11 cellular contexts compared by ENCODE assay signal in genomic region chr5:133347039-133347438, GRCh38.
DNase-seq lines count a peak whose midpoint lies in the region; ATAC-seq, FAIRE-seq and TF ChIP-seq lines count a peak whose summit lies in the region.
"Had no signal": no experiment of that assay in that cellular context is flagged by ENCODE, and none has a peak within 500 bp of the region (broad histone marks: within the 10 kb centered on the region; RNA-seq: fewer than 3 reads in every experiment).

No MANE protein-coding gene starts in this region.

- no peak overlapping the region for H3K9ac ChIP-seq in K562 (ENCODE audit: insufficient read depth in 1 of 2, low read depth in 2 of 2, low read length in 2 of 2)

- no peaks in the 10 kb centered on the region for H3K36me3 ChIP-seq in K562 (ENCODE audit: control insufficient read depth, insufficient read depth, low read length)

- TF ChIP-seq POLR2A in K562 (conservative IDR thresholded peaks at IDR 0.05) (no peak), erythroblast (IDR thresholded peaks at IDR 0.05; ENCODE audit: low read length) (no peak)

- TF ChIP-seq RAD21 in K562 (CRISPR knock-in tag; conservative IDR thresholded peaks at IDR 0.05 in 1 of 2, IDR thresholded peaks at IDR 0.05 in 1 of 2): peak in 1 of 2 experiments; percentile 31; a peak in 2 of 4 replicates

- peak; percentile 67 for FAIRE-seq in K562 (lab: Jason Lieb, UNC)

- H3K79me2 ChIP-seq in K562 (ENCODE audit: control insufficient read depth, insufficient read depth, low read length): no peaks in the 10 kb centered on the region

- no peak overlapping the region for H3K27ac ChIP-seq in K562 (ENCODE audit: extremely low read depth, low read depth, low read length)

- TF ChIP-seq CTCF in K562 (IDR thresholded peaks at IDR 0.05 in 2 of 3, conservative IDR thresholded peaks at IDR 0.05 in 1 of 3; ENCODE audit: insufficient read depth in 2 of 3, low read depth in 1 of 3, low read length in 3 of 3): peak; percentile 39 to 53 (median 41)

- peaks cover 4 to 5% of the 10 kb centered on the region in 2 donors for H3K4me1 Mint-ChIP-seq in stimulated activated naive B cell treated with anti-CD40 and anti-IgM and Interleukin-4, amounts not matched to agents 10 μg/mL and 1 μg/mL and 100 μg/mL, for 72 hours
- H3K4me1 Mint-ChIP-seq: B cell; brain; naive thymus-derived CD8-positive, alpha-beta T cell had no signal

- no peak overlapping the region for H3K27ac Mint-ChIP-seq in stimulated activated naive B cell treated with anti-CD40 and anti-IgM and Interleukin-4, amounts not matched to agents 10 μg/mL and 1 μg/mL and 100 μg/mL, for 72 hours
- H3K27ac Mint-ChIP-seq: B cell, brain had no signal

- H3K4me2 ChIP-seq in K562 (ENCODE audit: insufficient read depth, low read length): no peak overlapping the region

- H3K4me3 ChIP-seq in Jurkat, Clone E6-1 (ENCODE audit: low read length): no peak overlapping the region
- H3K4me3 ChIP-seq in K562: no peak overlapping the region

- intact Hi-C loops in left ventricle myocardium superior (cut with micrococcal nuclease): no loop called here
- intact Hi-C loops in left cardiac atrium (cut with DNase I): no loop called here
- intact Hi-C loops in K562 (cut with micrococcal nuclease): no loop called here

- H3K27me3 ChIP-seq in K562 (ENCODE audit: control insufficient read depth in 2 of 2, insufficient read depth in 2 of 2, low read length in 2 of 2): peaks cover 15 to 26% of the 10 kb centered on the region in 2 experiments; a peak in 4 of 5 replicates

- H3K9me1 ChIP-seq in K562 (ENCODE audit: control insufficient read depth, insufficient read depth, low read length): no peaks in the 10 kb centered on the region

- DNase-seq in left ventricle myocardium superior: no peak
- DNase-seq in left cardiac atrium: no peak
- peak; percentile 41 for DNase-seq in Jurkat, Clone E6-1 (ENCODE audit: low read depth, low spot score)
- DNase-seq in K562 (ENCODE audit: extremely low read depth in 1 of 4, low spot score in 3 of 4): peak in 3 of 4 experiments; percentile 16 to 26 (median 24)
- no peak for DNase-seq in stimulated activated naive B cell treated with anti-CD40 and anti-IgM and Interleukin-4, amounts not matched to agents 10 μg/mL and 1 μg/mL and 100 μg/mL, for 72 hours
- no peak for DNase-seq in activated CD4-positive, CD25-positive, alpha-beta regulatory T cell treated with anti-CD3 and anti-CD28 coated beads, Interleukin-2, amount 50 U/mL, for 72 hours
- no peak for DNase-seq in erythroblast (lab: John Stamatoyannopoulos, UW)

- H4K20me1 ChIP-seq in K562 (replicated peaks; ENCODE audit: control insufficient read depth, insufficient read depth, low read length): no peaks in the 10 kb centered on the region

- ATAC-seq in left ventricle myocardium superior (peak; percentile 41), left cardiac atrium (no peak), K562 (peak; percentile 94), GM21447 (IDR thresholded peaks at IDR 0.05; ENCODE audit: unreplicated experiment) (no peak)
- ATAC-seq in stimulated activated naive B cell treated with anti-CD40 and anti-IgM and Interleukin-4, amounts not matched to agents 10 μg/mL and 1 μg/mL and 100 μg/mL, for 72 hours (replicated peaks): peak; percentile 65 to 83
- ATAC-seq: naive thymus-derived CD8-positive, alpha-beta T cell had no signal

- H3K9me3 Mint-ChIP-seq in stimulated activated naive B cell treated with anti-CD40 and anti-IgM and Interleukin-4, amounts not matched to agents 10 μg/mL and 1 μg/mL and 100 μg/mL, for 72 hours: peaks cover 0 to 2% of the 10 kb centered on the region in 2 donors

- POLR2A ChIA-PET in K562 (lab: Yijun Ruan, JAX): interaction anchor here (0.6 kb wide), 1 partner anchor 223 kb away, joined by 4 read pairs; no protein-coding TSS in a partner anchor

- in situ Hi-C loops in K562 (cut with MboI): no loop called here

- H3K9me3 ChIP-seq in K562 (replicated peaks; ENCODE audit: control insufficient read depth, insufficient read depth, low read depth, low read length): no peaks in the 10 kb centered on the region

- H2AFZ ChIP-seq in K562 (ENCODE audit: low read depth, low read length): no peak overlapping the region

- WGBS in K562 (ENCODE audit: insufficient coverage, low coverage, missing lambda C conversion rate): 0% methylated on average over 6 of the region's 6 CpGs

- CTCF ChIA-PET in K562 (lab: Yijun Ruan, JAX; ENCODE audit: low intra/inter-chr PET ratio): interaction anchor here (0.6 kb wide), 1 partner anchor 236 kb away, joined by 3 read pairs; no protein-coding TSS in a partner anchor

- H3K36me3 Mint-ChIP-seq in stimulated activated naive B cell treated with anti-CD40 and anti-IgM and Interleukin-4, amounts not matched to agents 10 μg/mL and 1 μg/mL and 100 μg/mL, for 72 hours: no peaks in the 10 kb centered on the region
- H3K36me3 Mint-ChIP-seq: brain; naive thymus-derived CD8-positive, alpha-beta T cell had no signal

- H3K4me1 ChIP-seq in K562 (replicated peaks in 1 of 2; ENCODE audit: control insufficient read depth in 2 of 2, insufficient read depth in 2 of 2, low read length in 2 of 2): no peaks in the 10 kb centered on the region; a peak in 1 of 5 replicates

- TF ChIP-seq EP300 in K562 (IDR thresholded peaks at IDR 0.05; ENCODE audit: low read length): no peak

- peaks cover 9 to 22% of the 10 kb centered on the region in 2 donors for H3K27me3 Mint-ChIP-seq in stimulated activated naive B cell treated with anti-CD40 and anti-IgM and Interleukin-4, amounts not matched to agents 10 μg/mL and 1 μg/mL and 100 μg/mL, for 72 hours

- no TSS peak for BruUV-seq in K562 (replicated peaks; lab: Mats Ljungman, UMichigan)

- H3K4me3 Mint-ChIP-seq in stimulated activated naive B cell treated with anti-CD40 and anti-IgM and Interleukin-4, amounts not matched to agents 10 μg/mL and 1 μg/mL and 100 μg/mL, for 72 hours: no peak overlapping the region
- H3K4me3 Mint-ChIP-seq: B cell; brain; naive thymus-derived CD8-positive, alpha-beta T cell had no signal

TF ChIP-seq in K562, 482 proteins besides CTCF, POLR2A, EP300 and RAD21 (continues in another document):
- TF ChIP-seq FOXP4 (CRISPR knock-in tag; IDR thresholded peaks at IDR 0.05; ENCODE audit: borderline replicate concordance): no peak
- no peak for TF ChIP-seq ZNF239 (CRISPR knock-in tag; IDR thresholded peaks at IDR 0.05)
- TF ChIP-seq, protein P1, sequence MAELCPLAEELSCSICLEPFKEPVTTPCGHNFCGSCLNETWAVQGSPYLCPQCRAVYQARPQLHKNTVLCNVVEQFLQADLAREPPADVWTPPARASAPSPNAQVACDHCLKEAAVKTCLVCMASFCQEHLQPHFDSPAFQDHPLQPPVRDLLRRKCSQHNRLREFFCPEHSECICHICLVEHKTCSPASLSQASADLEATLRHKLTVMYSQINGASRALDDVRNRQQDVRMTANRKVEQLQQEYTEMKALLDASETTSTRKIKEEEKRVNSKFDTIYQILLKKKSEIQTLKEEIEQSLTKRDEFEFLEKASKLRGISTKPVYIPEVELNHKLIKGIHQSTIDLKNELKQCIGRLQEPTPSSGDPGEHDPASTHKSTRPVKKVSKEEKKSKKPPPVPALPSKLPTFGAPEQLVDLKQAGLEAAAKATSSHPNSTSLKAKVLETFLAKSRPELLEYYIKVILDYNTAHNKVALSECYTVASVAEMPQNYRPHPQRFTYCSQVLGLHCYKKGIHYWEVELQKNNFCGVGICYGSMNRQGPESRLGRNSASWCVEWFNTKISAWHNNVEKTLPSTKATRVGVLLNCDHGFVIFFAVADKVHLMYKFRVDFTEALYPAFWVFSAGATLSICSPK (IDR thresholded peaks at IDR 0.05; ENCODE audit: borderline replicate concordance): no peak
- TF ChIP-seq TAF15 (IDR thresholded peaks at IDR 0.05; ENCODE audit: low read depth, low read length): no peak
- TF ChIP-seq, protein P2, sequence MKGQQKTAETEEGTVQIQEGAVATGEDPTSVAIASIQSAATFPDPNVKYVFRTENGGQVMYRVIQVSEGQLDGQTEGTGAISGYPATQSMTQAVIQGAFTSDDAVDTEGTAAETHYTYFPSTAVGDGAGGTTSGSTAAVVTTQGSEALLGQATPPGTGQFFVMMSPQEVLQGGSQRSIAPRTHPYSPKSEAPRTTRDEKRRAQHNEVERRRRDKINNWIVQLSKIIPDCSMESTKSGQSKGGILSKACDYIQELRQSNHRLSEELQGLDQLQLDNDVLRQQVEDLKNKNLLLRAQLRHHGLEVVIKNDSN (CRISPR knock-in tag; IDR thresholded peaks at IDR 0.05): no peak
- TF ChIP-seq ID3 (CRISPR knock-in tag; IDR thresholded peaks at IDR 0.05): no peak
- no peak for TF ChIP-seq ID3 (tag; IDR thresholded peaks at IDR 0.05)
- no peak for TF ChIP-seq NUFIP1 (IDR thresholded peaks at IDR 0.05; ENCODE audit: partially characterized antibody)

Comparison
In these comparisons a context has a peak if more than half of its experiments do, and no peak if none do; other contexts are left out.
1. ATAC-seq: peak in left ventricle myocardium superior (single experiment), K562 (single experiment) and stimulated activated naive B cell treated with anti-CD40 and anti-IgM and Interleukin-4, amounts not matched to agents 10 μg/mL and 1 μg/mL and 100 μg/mL, for 72 hours (2 of 2); none in left cardiac atrium (0 of 2) and GM21447 (single experiment).
2. DNase-seq: peak in Jurkat, Clone E6-1 (single experiment) and K562 (3 of 4); none in left ventricle myocardium superior (single experiment), left cardiac atrium (single experiment), stimulated activated naive B cell treated with anti-CD40 and anti-IgM and Interleukin-4, amounts not matched to agents 10 μg/mL and 1 μg/mL and 100 μg/mL, for 72 hours (single experiment), activated CD4-positive, CD25-positive, alpha-beta regulatory T cell treated with anti-CD3 and anti-CD28 coated beads, Interleukin-2, amount 50 U/mL, for 72 hours (single experiment) and erythroblast (0 of 2).